Comparison of ENCODE assay signal across 20 cellular contexts in the genomic region with DNA sequence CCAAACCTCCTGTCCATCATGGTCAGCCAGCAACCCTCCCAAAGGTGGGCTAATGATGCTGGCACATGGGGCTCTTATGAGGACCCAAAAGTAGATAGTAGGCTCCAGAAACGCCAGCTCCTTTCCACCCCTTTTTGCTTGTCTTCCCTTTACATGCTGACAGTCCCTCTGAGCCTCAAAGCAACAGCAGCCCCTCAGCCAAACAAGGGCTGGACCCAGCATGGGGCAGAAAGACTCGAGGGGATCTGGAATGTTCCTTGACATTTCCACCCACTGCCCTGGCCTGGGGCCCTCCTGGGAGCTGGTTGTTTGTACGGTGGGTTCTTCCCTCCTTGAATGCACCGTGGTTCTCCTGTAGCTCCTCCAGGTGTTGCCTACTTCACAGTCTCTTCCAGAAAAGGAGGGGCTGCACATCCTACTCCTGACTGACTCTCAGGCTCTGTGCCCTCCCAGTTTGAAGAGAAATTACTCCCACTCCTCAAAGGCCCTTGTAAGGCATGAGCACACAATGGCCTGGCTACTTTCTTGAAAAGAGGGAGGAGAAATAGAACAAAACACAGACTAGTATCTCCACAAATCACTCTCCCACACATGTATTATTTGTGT. TPM values are rescaled to one million over a fixed set of nuclear protein-coding genes. Genes with fewer than 3 reads are reported as not detected.
"Had no signal": no experiment of that assay in that cellular context is flagged by ENCODE, and none has a peak within 500 bp of the region (broad histone marks: within the 10 kb centered on the region; RNA-seq: fewer than 3 reads in every experiment).

No MANE protein-coding gene starts in this region.

- H3K4me3 ChIP-seq: dorsolateral prefrontal cortex, gastrocnemius medialis, heart right ventricle, lung, right atrium auricular region, thyroid gland, upper lobe of left lung, uterus had no signal

- H3K9me3 ChIP-seq: gastrocnemius medialis, right atrium auricular region, thyroid gland, uterus had no signal

- H3K36me3 Mint-ChIP-seq: naive B cell had no signal

- H3K4me1 ChIP-seq: gastrocnemius medialis, heart right ventricle, right atrium auricular region, thyroid gland, upper lobe of left lung, uterus had no signal

- H3K27ac Mint-ChIP-seq: nephron progenitor cell had no signal

- ATAC-seq: esophagus mucosa, gastrocnemius medialis, heart right ventricle, left ventricle myocardium superior had no signal

- H3K4me1 Mint-ChIP-seq: nephron progenitor cell had no signal

- H3K27ac ChIP-seq: dorsolateral prefrontal cortex, gastrocnemius medialis, heart right ventricle, right atrium auricular region, thyroid gland, upper lobe of left lung, uterus had no signal

- DNase-seq: cortex of kidney; dorsolateral prefrontal cortex; effector CD8-positive, alpha-beta T cell; gastrocnemius medialis; heart right ventricle; left ventricle myocardium superior; mesendoderm; naive B cell; nephron progenitor cell; posterior cingulate gyrus; stimulated activated CD4-positive, alpha-beta T cell treated with anti-CD3 and anti-CD28 coated beads, Interleukin-12 subunit alpha, Interleukin-12 subunit beta, amount 100 ng/mL, for 4 hours; stimulated activated naive CD4-positive, alpha-beta T cell treated with Interleukin-2 at 50 U/mL for 16 hours; thyroid gland; uterus had no signal

- H3K4me3 Mint-ChIP-seq: naive B cell, nephron progenitor cell had no signal

- H3K36me3 ChIP-seq: gastrocnemius medialis, heart right ventricle, right atrium auricular region, thyroid gland, upper lobe of left lung, uterus had no signal

RNA-seq across cellular contexts. Expression of a gene that starts 29.2 kb away (rescaled TPM):
- total RNA-seq: esophagus mucosa, fibroblast of villous mesenchyme, left ventricle myocardium superior, osteocyte, right atrium auricular region, thyroid gland had no signal
